ENCODE assay signal across 23 cellular contexts in the genomic region with DNA sequence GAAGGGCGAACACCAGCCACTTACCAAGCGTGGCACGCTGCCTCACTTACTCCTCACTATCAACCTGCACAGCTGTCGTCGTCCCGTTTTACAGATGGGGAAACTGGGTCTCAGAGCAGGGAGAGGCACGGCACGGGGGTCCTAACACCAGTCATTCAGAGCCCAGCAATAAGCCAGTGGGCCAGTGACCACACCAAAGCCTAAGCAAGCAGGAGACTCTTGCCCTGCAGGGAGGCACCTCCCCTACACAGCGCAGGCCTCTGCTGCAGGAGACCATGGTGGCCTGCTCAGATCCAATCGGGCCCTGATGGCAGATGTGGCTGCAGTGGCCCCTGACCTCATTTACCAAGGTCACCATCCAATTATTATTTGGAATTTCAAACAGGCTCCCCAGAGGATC. TPM values are rescaled to one million over a fixed set of nuclear protein-coding genes. Genes with fewer than 3 reads are reported as not detected.
"Had no signal": no experiment of that assay in that cellular context is flagged by ENCODE, and none has a peak within 500 bp of the region (broad histone marks: within the 10 kb centered on the region; RNA-seq: fewer than 3 reads in every experiment).

No MANE protein-coding gene starts in this region.

- ATAC-seq: foreskin keratinocyte; left colon; left ventricle myocardium superior; natural killer cell treated with Interleukin-12 subunit alpha and Interleukin-12 subunit beta and Interleukin-15 and Interleukin-18, amount 100 ng/mL, for 72 hours; psoas muscle; sciatic nerve; stimulated activated naive B cell treated with anti-CD40 and anti-IgM and Interleukin-4, amounts not matched to agents 10 μg/mL and 1 μg/mL and 100 μg/mL, for 72 hours; stimulated activated naive CD8-positive, alpha-beta T cell treated with anti-CD3 and anti-CD28 coated beads, Interleukin-15, amount 100 ng/mL, for 72 hours had no signal

- H3K4me3 Mint-ChIP-seq: immature natural killer cell; natural killer cell treated with Interleukin-12 subunit alpha and Interleukin-12 subunit beta and Interleukin-15 and Interleukin-18, amount 100 ng/mL, for 72 hours; neural progenitor cell; stimulated activated naive B cell treated with anti-CD40 and anti-IgM and Interleukin-4, amounts not matched to agents 10 μg/mL and 1 μg/mL and 100 μg/mL, for 72 hours; stimulated activated naive CD8-positive, alpha-beta T cell treated with anti-CD3 and anti-CD28 coated beads, Interleukin-15, amount 100 ng/mL, for 72 hours had no signal

- H3K27ac Mint-ChIP-seq: immature natural killer cell; natural killer cell treated with Interleukin-12 subunit alpha and Interleukin-12 subunit beta and Interleukin-15 and Interleukin-18, amount 100 ng/mL, for 72 hours; neural progenitor cell; stimulated activated naive B cell treated with anti-CD40 and anti-IgM and Interleukin-4, amounts not matched to agents 10 μg/mL and 1 μg/mL and 100 μg/mL, for 72 hours; stimulated activated naive CD8-positive, alpha-beta T cell treated with anti-CD3 and anti-CD28 coated beads, Interleukin-15, amount 100 ng/mL, for 72 hours had no signal

- DNase-seq: cortex of kidney; effector memory CD4-positive, alpha-beta T cell; foreskin keratinocyte; immature natural killer cell; left colon; left ventricle myocardium superior; mesenchymal stem cell; midbrain; occipital lobe; psoas muscle; retina; stimulated activated CD4-positive, alpha-beta T cell treated with anti-CD3 and anti-CD28 coated beads, Interleukin-2, amount 100 ng/mL, for 24 hours; stimulated activated CD4-positive, alpha-beta T cell treated with anti-CD3 and anti-CD28 coated beads, Interleukin-4, amount 100 ng/mL, for 4 hours; stimulated activated naive B cell treated with anti-CD40 and anti-IgM and Interleukin-4, amounts not matched to agents 10 μg/mL and 1 μg/mL and 100 μg/mL, for 72 hours; stimulated activated naive CD8-positive, alpha-beta T cell treated with anti-CD3 and anti-CD28 coated beads, Interleukin-15, amount 100 ng/mL, for 72 hours; testis had no signal

- H3K9me3 Mint-ChIP-seq: immature natural killer cell; natural killer cell treated with Interleukin-12 subunit alpha and Interleukin-12 subunit beta and Interleukin-15 and Interleukin-18, amount 100 ng/mL, for 72 hours; neural progenitor cell; stimulated activated naive B cell treated with anti-CD40 and anti-IgM and Interleukin-4, amounts not matched to agents 10 μg/mL and 1 μg/mL and 100 μg/mL, for 72 hours; stimulated activated naive CD8-positive, alpha-beta T cell treated with anti-CD3 and anti-CD28 coated beads, Interleukin-15, amount 100 ng/mL, for 72 hours had no signal

- H3K79me2 ChIP-seq: parathyroid adenoma had no signal

- H3K27me3 ChIP-seq: testis had no signal

- H3K27me3 Mint-ChIP-seq: stimulated activated naive CD8-positive, alpha-beta T cell treated with anti-CD3 and anti-CD28 coated beads, Interleukin-15, amount 100 ng/mL, for 72 hours had no signal

- H3K4me3 ChIP-seq: lung, neural progenitor cell, psoas muscle, testis, tibial nerve had no signal

- H3K36me3 Mint-ChIP-seq: immature natural killer cell; natural killer cell treated with Interleukin-12 subunit alpha and Interleukin-12 subunit beta and Interleukin-15 and Interleukin-18, amount 100 ng/mL, for 72 hours; neural progenitor cell; stimulated activated naive B cell treated with anti-CD40 and anti-IgM and Interleukin-4, amounts not matched to agents 10 μg/mL and 1 μg/mL and 100 μg/mL, for 72 hours had no signal

- H2AFZ ChIP-seq: neural progenitor cell, parathyroid adenoma had no signal

- H3K9me3 ChIP-seq: psoas muscle, testis, tibial nerve had no signal

- H3K4me2 ChIP-seq: neural progenitor cell had no signal

- H3K36me3 ChIP-seq: neural progenitor cell, tibial nerve had no signal

- H3K4me1 ChIP-seq: foreskin keratinocyte, testis had no signal

- H3K27ac ChIP-seq: epithelial cell of prostate, foreskin keratinocyte, neural progenitor cell, parathyroid adenoma, psoas muscle, testis, tibial nerve had no signal

RNA-seq across cellular contexts. Expression of a gene that starts 4.8 kb away (rescaled TPM):
- total RNA-seq: foreskin keratinocyte had no signal
